ENCODE assay signal across 15 cellular contexts in the genomic region with DNA sequence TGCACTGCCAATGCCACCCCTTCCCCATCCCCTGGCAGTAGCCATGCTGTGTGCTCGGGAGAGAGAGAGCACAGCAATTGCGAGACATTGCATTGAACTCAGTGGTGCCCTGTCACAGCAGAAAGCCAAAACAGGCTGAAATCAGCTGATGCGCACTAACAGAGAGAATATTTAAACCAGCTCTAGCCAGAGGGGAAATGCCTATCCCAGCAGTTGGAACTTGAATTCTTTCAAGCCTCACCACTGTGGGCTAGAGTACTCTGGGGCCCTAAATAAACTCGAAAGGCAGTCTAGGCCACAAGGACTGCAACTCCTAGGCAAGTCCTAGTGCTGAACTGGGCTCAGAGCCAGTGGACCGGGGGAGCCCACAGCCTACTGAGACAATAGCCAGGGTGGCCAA.
"Had no signal": no experiment of that assay in that cellular context is flagged by ENCODE, and none has a peak within 500 bp of the region (broad histone marks: within the 10 kb centered on the region; RNA-seq: fewer than 3 reads in every experiment).

No MANE protein-coding gene starts in this region.

- H3K4me3 ChIP-seq: body of pancreas, psoas muscle, tibial artery had no signal

- H3K27me3 ChIP-seq: body of pancreas, tibial artery had no signal

- H3K27me3 Mint-ChIP-seq: activated naive CD4-positive, alpha-beta T cell treated with anti-CD3 and anti-CD28 coated beads, Interleukin-2, amount 50 U/mL, for 24 hours; central memory CD8-positive, alpha-beta T cell had no signal

- ATAC-seq: activated CD4-positive, CD25-positive, alpha-beta regulatory T cell treated with anti-CD3 and anti-CD28 coated beads, Interleukin-2, amount 50 U/mL, for 24 hours; body of pancreas; left cardiac atrium; psoas muscle had no signal

- H3K27ac Mint-ChIP-seq: activated naive CD4-positive, alpha-beta T cell treated with anti-CD3 and anti-CD28 coated beads, Interleukin-2, amount 50 U/mL, for 24 hours; T-helper 2 cell treated with Interferon-gamma antibody and Interleukin-4, amounts not matched to agents 5 μg/mL and 100 μg/mL, for 36 hours had no signal

- H3K36me3 ChIP-seq: tibial artery had no signal

- H3K4me1 ChIP-seq: body of pancreas, psoas muscle, tibial artery had no signal

- H3K9me3 ChIP-seq: body of pancreas, psoas muscle, tibial artery had no signal

- H3K4me3 Mint-ChIP-seq: activated naive CD4-positive, alpha-beta T cell treated with anti-CD3 and anti-CD28 coated beads, Interleukin-2, amount 50 U/mL, for 24 hours; central memory CD8-positive, alpha-beta T cell; nephron; T-helper 2 cell treated with Interferon-gamma antibody and Interleukin-4, amounts not matched to agents 5 μg/mL and 100 μg/mL, for 36 hours had no signal

- DNase-seq: activated effector memory CD4-positive, alpha-beta T cell treated with Interleukin-2 at 50 U/mL for 16 hours; amniotic stem cell; body of pancreas; dermis blood vessel endothelial cell; erythroblast; left cardiac atrium; psoas muscle; stimulated activated CD4-positive, alpha-beta T cell treated with anti-CD3 and anti-CD28 coated beads, Interleukin-4, amount 100 ng/mL, for 1 hour; stimulated activated CD8-positive, alpha-beta memory T cell treated with anti-CD3 and anti-CD28 coated beads, Interleukin-4, amount 100 ng/mL, for 48 hours; tibial artery had no signal

- H3K4me1 Mint-ChIP-seq: activated naive CD4-positive, alpha-beta T cell treated with anti-CD3 and anti-CD28 coated beads, Interleukin-2, amount 50 U/mL, for 24 hours; central memory CD8-positive, alpha-beta T cell; nephron had no signal
